In the genomic region with DNA sequence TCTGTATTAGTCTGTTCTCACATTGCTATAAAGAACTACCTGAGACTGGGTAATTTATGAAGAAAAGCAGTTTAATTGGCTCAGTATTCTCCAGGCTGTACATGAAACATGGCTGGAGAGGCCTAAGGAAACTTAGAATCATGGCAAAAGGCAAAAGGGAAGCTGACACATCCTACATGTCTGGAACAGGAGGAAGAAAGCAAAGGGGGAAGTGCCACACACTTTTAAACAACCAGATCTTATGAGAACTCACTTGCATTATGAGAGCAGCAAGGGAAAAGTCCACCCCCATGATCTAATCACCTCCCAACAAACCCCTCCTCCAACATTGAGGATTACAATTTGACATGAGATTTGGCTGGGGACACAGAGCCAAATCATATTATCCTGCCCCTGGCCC, we compare ENCODE assay signal across 23 cellular contexts.
A peak's percentile ranks its signal among the peaks of the same experiment; 100 is the strongest.
DNase-seq lines count a peak whose midpoint lies in the region; ATAC-seq and FAIRE-seq lines count a peak whose summit lies in the region.
"Had no signal": no experiment of that assay in that cellular context is flagged by ENCODE, and none has a peak within 500 bp of the region (broad histone marks: within the 10 kb centered on the region; RNA-seq: fewer than 3 reads in every experiment).

No MANE protein-coding gene starts in this region.

- H3K27me3 Mint-ChIP-seq in naive thymus-derived CD4-positive, alpha-beta T cell: peaks cover 0 to 5% (median 0%) of the 10 kb centered on the region in 5 donors

- FAIRE-seq in HTR-8/SVneo (lab: Jason Lieb, UNC): no peak

- H3K9me3 Mint-ChIP-seq in naive thymus-derived CD4-positive, alpha-beta T cell: peaks cover 0 to 56% (median 17%) of the 10 kb centered on the region in 11 donors

- H3K36me3 ChIP-seq in naive thymus-derived CD4-positive, alpha-beta T cell (ENCODE audit: control insufficient read depth in 2 of 3, insufficient read depth in 3 of 3, low read length in 3 of 3): no peaks in the 10 kb centered on the region
- H3K36me3 ChIP-seq: BE2C, SJCRH30 had no signal

- no peaks in the 10 kb centered on the region for H3K27me3 ChIP-seq in naive thymus-derived CD4-positive, alpha-beta T cell (ENCODE audit: control insufficient read depth in 2 of 2, insufficient read depth in 2 of 2, low read length in 2 of 2)
- H3K27me3 ChIP-seq: BE2C, SJCRH30 had no signal

- ATAC-seq in naive thymus-derived CD4-positive, alpha-beta T cell: peak; percentile 27
- ATAC-seq in GM18909 (IDR thresholded peaks at IDR 0.05; ENCODE audit: poor library complexity, unreplicated experiment): no peak
- ATAC-seq: PC-3 had no signal

- H3K4me1 Mint-ChIP-seq in naive thymus-derived CD4-positive, alpha-beta T cell: peaks cover 0 to 5% (median 0%) of the 10 kb centered on the region in 7 donors
- H3K4me1 Mint-ChIP-seq: CD4-positive, alpha-beta memory T cell had no signal

- no peak overlapping the region for H3K4me3 ChIP-seq in naive thymus-derived CD4-positive, alpha-beta T cell (ENCODE audit: low read length)
- H3K4me3 ChIP-seq: SJCRH30 had no signal

- peaks cover 0 to 11% (median 0%) of the 10 kb centered on the region in 3 experiments for H3K9me3 ChIP-seq in naive thymus-derived CD4-positive, alpha-beta T cell (ENCODE audit: control insufficient read depth in 2 of 3, low read length in 3 of 3)
- H3K9me3 ChIP-seq: BE2C, SJCRH30 had no signal

- H3K4me1 ChIP-seq in naive thymus-derived CD4-positive, alpha-beta T cell (ENCODE audit: control insufficient read depth in 2 of 2, insufficient read depth in 2 of 2, low read length in 2 of 2): no peaks in the 10 kb centered on the region
- H3K4me1 ChIP-seq: BE2C, SJCRH30 had no signal

- CTCF ChIA-PET in naive thymus-derived CD4-positive, alpha-beta T cell (lab: Charles Lee): no interaction called here

- H3K27ac Mint-ChIP-seq in naive thymus-derived CD4-positive, alpha-beta T cell: no peak overlapping the region
- H3K27ac Mint-ChIP-seq: CD4-positive, alpha-beta memory T cell; HFFc6 had no signal

- H3K4me3 Mint-ChIP-seq in naive thymus-derived CD4-positive, alpha-beta T cell: no peak overlapping the region
- H3K4me3 Mint-ChIP-seq: HFFc6 had no signal

- intact Hi-C loops in naive thymus-derived CD4-positive, alpha-beta T cell (cut with micrococcal nuclease): no loop called here

- H3K27ac ChIP-seq in naive thymus-derived CD4-positive, alpha-beta T cell (ENCODE audit: low read depth, low read length): no peak overlapping the region
- H3K27ac ChIP-seq: SJCRH30 had no signal

- POLR2A ChIA-PET in naive thymus-derived CD4-positive, alpha-beta T cell (lab: Charles Lee): no interaction called here

- peak; percentile 34 for DNase-seq in NOMO-1 treated with DMSO at 0.1 percent for 48 hours (lab: John Stamatoyannopoulos, UW; ENCODE audit: unreplicated experiment)
- DNase-seq in NOMO-1 treated with dmso at 0.1 percent for 144 hours (lab: John Stamatoyannopoulos, UW; ENCODE audit: unreplicated experiment): no peak
- peak; percentile 18 to 45 for DNase-seq in Kasumi-1 (lab: John Stamatoyannopoulos, UW)
- peak; percentile 31 for DNase-seq in SKM-1 (lab: John Stamatoyannopoulos, UW; ENCODE audit: unreplicated experiment)
- DNase-seq in naive thymus-derived CD4-positive, alpha-beta T cell: no peak
- DNase-seq in GF-D8 (lab: John Stamatoyannopoulos, UW): no peak
- DNase-seq in HTR-8/SVneo (ENCODE audit: insufficient read length, low spot score): no peak
- DNase-seq: BE2C; Calu3; CD4-positive, alpha-beta memory T cell; H7; HFFc6; Karpas-422; NCI-H1417 treated with DMSO at 0.1 percent for 48 hours; NCI-H1930; NCI-H345; NCI-H526; PC-3; RPMI8226; SJCRH30; SW 1271; T-helper 2 cell had no signal

- H3K36me3 Mint-ChIP-seq in naive thymus-derived CD4-positive, alpha-beta T cell: peaks cover 0 to 15% (median 3%) of the 10 kb centered on the region in 5 donors

Comparison
In these comparisons a context has a peak if more than half of its experiments do, and no peak if none do; other contexts are left out.
1. DNase-seq: peak in NOMO-1 treated with DMSO at 0.1 percent for 48 hours (single experiment), Kasumi-1 (2 of 2) and SKM-1 (single experiment); none in NOMO-1 treated with dmso at 0.1 percent for 144 hours (single experiment), naive thymus-derived CD4-positive, alpha-beta T cell (0 of 9), GF-D8 (single experiment) and HTR-8/SVneo (single experiment).